In the genomic region with DNA sequence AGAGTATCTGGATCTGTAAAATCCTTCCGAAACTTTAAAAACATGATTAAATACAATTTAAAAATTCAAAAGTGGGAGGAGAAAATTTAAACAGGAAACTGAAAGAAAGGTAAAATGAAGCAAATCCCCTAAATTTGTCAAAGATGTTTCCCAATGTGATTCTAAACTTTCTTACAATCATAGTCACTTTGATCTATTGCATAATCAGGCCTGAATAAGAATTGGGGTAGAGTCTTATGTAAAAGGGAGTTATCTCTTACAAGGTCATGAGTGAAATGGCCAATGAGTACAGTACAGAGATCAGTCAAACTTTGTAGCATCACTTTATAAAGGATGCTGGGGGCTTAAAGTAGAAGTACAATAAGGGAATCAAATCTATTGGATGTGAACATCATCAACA, we compare ENCODE assay signal across 8 cellular contexts.
"Had no signal": no experiment of that assay in that cellular context is flagged by ENCODE, and none has a peak within 500 bp of the region (broad histone marks: within the 10 kb centered on the region; RNA-seq: fewer than 3 reads in every experiment).

No MANE protein-coding gene starts in this region.

- FAIRE-seq: G401.6, GM12878, GM12891, GM12892, GM18507, GM19239 had no signal

- DNase-seq: GDM1, GF-D8 had no signal

- H3K4me3 ChIP-seq: GM12878 had no signal

- ATAC-seq: GM12878 had no signal
